ENCODE assay signal across 8 cellular contexts in genomic region chr9:69759478-69760277, GRCh38. TPM values are rescaled to one million over a fixed set of nuclear protein-coding genes. Genes with fewer than 3 reads are reported as not detected.
DNase-seq lines count a peak whose midpoint lies in the region; ATAC-seq, FAIRE-seq and TF ChIP-seq lines count a peak whose summit lies in the region.

PTAR1 (minus strand) TSS chr9:69760011; CDS start chr9:69759938, 73 bp downstream.

- no peak for TF ChIP-seq CTCF in C4-2B (conservative IDR thresholded peaks at IDR 0.05)
- TF ChIP-seq CTCF in HepG2 (CRISPR knock-in tag; IDR thresholded peaks at IDR 0.05): 0 out of 2 replicates have a peak, but pooled peaks have one; percentile 29

- peak; percentile 20; the same call in 1 of the 2 replicates for TF ChIP-seq RAD21 in HepG2 (CRISPR knock-in tag; IDR thresholded peaks at IDR 0.05)

- DNase-seq in NCI-H748 (lab: John Stamatoyannopoulos, UW; ENCODE audit: unreplicated experiment) (peak; percentile 97), dermis blood vessel endothelial cell (peak; percentile 93), HepG2 (ENCODE audit: low spot score) (peak; percentile 80)
- peak; percentile 84 to 87 for DNase-seq in activated CD4-positive, alpha-beta T cell treated with anti-CD3 and anti-CD28 coated beads, Interleukin-2, amount 50 U/mL, for 4 hours
- DNase-seq in stimulated activated CD4-positive, alpha-beta T cell treated with anti-CD3 and anti-CD28 coated beads, Interleukin-2, amount 100 ng/mL, for 48 hours: peak; percentile 84 to 88

- no peaks in the 10 kb centered on the region for H3K9me3 ChIP-seq in HepG2 (ENCODE audit: low read length)

- CTCF ChIA-PET in HepG2 (lab: Yijun Ruan, JAX; ENCODE audit: low intra/inter-chr PET ratio, low total read pairs): no interaction called here

- ATAC-seq in GM19395 (IDR thresholded peaks at IDR 0.05; ENCODE audit: unreplicated experiment): peak; percentile 89
- peak; percentile 83 for ATAC-seq in HG03558 (IDR thresholded peaks at IDR 0.05; ENCODE audit: extremely low read depth, unreplicated experiment)
- ATAC-seq in HepG2: peak; percentile 88

- no peak within 1 kb of the TSS for H2AFZ ChIP-seq in HepG2 (ENCODE audit: low read length)

- H3K27ac ChIP-seq in C4-2B (peak within 1 kb of the TSS; percentile 86), HepG2 (ENCODE audit: extremely low read length, insufficient read depth, low read length) (peak within 1 kb of the TSS; percentile 91)

- H3K27me3 ChIP-seq in HepG2 (ENCODE audit: control insufficient read depth in 1 of 2, insufficient read depth in 2 of 2, low read length in 2 of 2): no peaks in the 10 kb centered on the region; a peak in 1 of 5 replicates

- peak within 1 kb of the TSS; percentile 93 for H3K9ac ChIP-seq in HepG2 (ENCODE audit: insufficient read depth, low read depth, low read length)

- POLR2A ChIA-PET in HepG2 (lab: Yijun Ruan, JAX): interaction anchor here (1.3 to 2.5 kb wide), 4 partner anchors 9 to 652 kb away, joined by 3 to 31 read pairs (median 4); no protein-coding TSS in a partner anchor

- peak within 1 kb of the TSS; percentile 82 to 88 (median 85) for H3K4me3 ChIP-seq in HepG2 (replicated peaks in 1 of 3; ENCODE audit: insufficient read depth in 1 of 3, low read depth in 2 of 3, low read length in 3 of 3)

- H3K36me3 ChIP-seq in HepG2 (replicated peaks in 1 of 2; ENCODE audit: control insufficient read depth in 1 of 2, insufficient read depth in 2 of 2, low read length in 2 of 2): no peaks in the 10 kb centered on the region

- BruUV-seq in HepG2 (replicated peaks; lab: Mats Ljungman, UMichigan): no TSS peak

- H3K79me2 ChIP-seq in HepG2 (ENCODE audit: insufficient read depth, low read length): peaks cover 43% of the 10 kb centered on the region

- H4K20me1 ChIP-seq in HepG2 (ENCODE audit: insufficient read depth, low read length): no peaks in the 10 kb centered on the region; the same call in 1 of the 2 replicates

- 1% methylated on average over 13 of the region's 95 CpGs for WGBS in HepG2 (ENCODE audit: low lambda C conversion rate)

- FAIRE-seq in HepG2 (lab: Jason Lieb, UNC): no peak

- H3K4me1 ChIP-seq in HepG2 (ENCODE audit: insufficient read depth, low read length): peaks cover 46% of the 10 kb centered on the region

- in situ Hi-C loops in HepG2 (cut with HindIII; ENCODE audit: extremely low pct_ligation_motif_present, low pct_unique_long_range_greater_than_20kb): no loop called here

- peak; percentile 79 to 81 for TF ChIP-seq POLR2A in HepG2 (IDR thresholded peaks at IDR 0.05; ENCODE audit: insufficient read depth in 1 of 2, low read depth in 2 of 2, low read length in 2 of 2)

- TF ChIP-seq EP300 in HepG2 (IDR thresholded peaks at IDR 0.05; ENCODE audit: low read depth in 2 of 2, low read length in 2 of 2) (0 out of 4 replicates have a peak, but pooled peaks of 1 of the 2 experiments have one; percentile 14), HepG2 (CRISPR knock-in tag; IDR thresholded peaks at IDR 0.05; ENCODE audit: borderline replicate concordance) (no peak; the same call in 1 of the 2 replicates)

- intact Hi-C loops in HepG2 (cut with micrococcal nuclease; ENCODE audit: unreplicated experiment): no loop called here

- peak within 1 kb of the TSS; percentile 91 for H3K4me2 ChIP-seq in HepG2 (ENCODE audit: low read depth, low read length)

TF ChIP-seq in HepG2, 621 proteins besides CTCF, POLR2A, EP300 and RAD21 (continues in another document):
- TF ChIP-seq ARHGAP35 (CRISPR knock-in tag; IDR thresholded peaks at IDR 0.05; ENCODE audit: borderline replicate concordance) (no peak), ZNF614 (CRISPR knock-in tag; IDR thresholded peaks at IDR 0.05; ENCODE audit: borderline replicate concordance) (0 out of 2 replicates have a peak, but pooled peaks have one; percentile 28), TERF1 (CRISPR knock-in tag; IDR thresholded peaks at IDR 0.05) (no peak), DPF2 (CRISPR knock-in tag; IDR thresholded peaks at IDR 0.05; ENCODE audit: borderline replicate concordance, low read depth) (no peak), POLR2AphosphoS2 (IDR thresholded peaks at IDR 0.05; ENCODE audit: low read depth, low read length) (no peak), HNF1A (IDR thresholded peaks at IDR 0.05; ENCODE audit: low read depth) (no peak), HNF1A (CRISPR knock-in tag; IDR thresholded peaks at IDR 0.05; ENCODE audit: borderline replicate concordance) (peak; percentile 36; the same call in 1 of the 2 replicates)

RNA-seq across cellular contexts. Expression of gene PTAR1, which starts in this region (rescaled TPM):
- 52.8 and 78.1 TPM in 2 replicates for total RNA-seq in dermis blood vessel endothelial cell
- 42.1 and 58.0 TPM in 2 replicates for total RNA-seq in HepG2 (2016; rRNA removed; fragmentation: Illumina TruSeq; extraction: Trizol)
- 11.4 and 11.5 TPM in 2 replicates for total RNA-seq in HepG2 (2016; cell fraction: cytosol; rRNA removed; fragmentation: Illumina TruSeq; extraction: Trizol; ENCODE audit: low read depth)
- 43.2 and 58.9 TPM in 2 replicates for total RNA-seq in HepG2 (2016; cell fraction: insoluble cytoplasmic fraction; rRNA removed; fragmentation: Illumina TruSeq; extraction: Trizol)
- total RNA-seq in HepG2 (2016; cell fraction: membrane; rRNA removed; fragmentation: Illumina TruSeq; extraction: Trizol): 18.8 and 19.1 TPM in 2 replicates
- 84.8 and 87.1 TPM in 2 replicates for total RNA-seq in HepG2 (2016; cell fraction: nucleus; rRNA removed; fragmentation: Illumina TruSeq; extraction: Trizol)
- polyA plus RNA-seq in HepG2 (2011; rRNA removed): 19.8 and 26.5 TPM in 2 replicates
- 5.7 and 8.5 TPM in 2 replicates for polyA plus RNA-seq in HepG2 (2011; cell fraction: cytosol; rRNA removed)
- 47.8 and 47.9 TPM in 2 replicates for polyA plus RNA-seq in HepG2 (2011; cell fraction: nucleus; rRNA removed)
- 24.2 and 28.4 TPM in 2 replicates for polyA plus RNA-seq in HepG2 (2012)
- 6.5 and 7.0 TPM in 2 replicates for polyA plus RNA-seq in HepG2 (2016; cell fraction: cytosol; fragmentation: Illumina TruSeq; extraction: Trizol; ENCODE audit: low read depth)
- 15.3 and 19.3 TPM in 2 replicates for polyA plus RNA-seq in HepG2 (2016; cell fraction: insoluble cytoplasmic fraction; fragmentation: Illumina TruSeq; extraction: Trizol; ENCODE audit: low read depth)
- polyA plus RNA-seq in HepG2 (2016; cell fraction: membrane; fragmentation: Illumina TruSeq; extraction: Trizol; ENCODE audit: low read depth): 7.6 and 7.8 TPM in 2 replicates
- polyA plus RNA-seq in HepG2 (2016; cell fraction: nucleus; fragmentation: Illumina TruSeq; extraction: Trizol; ENCODE audit: insufficient read depth, low read depth): 41.5 and 44.9 TPM in 2 replicates
- polyA minus RNA-seq in HepG2 (2011; rRNA and poly(A)+ RNA removed; ENCODE audit: low replicate concordance): 28.0 and 32.7 TPM in 2 replicates
- polyA minus RNA-seq in HepG2 (2011; cell fraction: cytosol; rRNA and poly(A)+ RNA removed): 30.5 and 36.6 TPM in 2 replicates
- 189 and 200 TPM in 2 replicates for polyA minus RNA-seq in HepG2 (2011; cell fraction: nucleus; rRNA and poly(A)+ RNA removed)

Comparison
In these comparisons a context has a peak if more than half of its experiments do, and no peak if none do; other contexts are left out.
1. Peak in every context shown above with its lines: DNase-seq, ATAC-seq, H3K4me3 ChIP-seq and H3K27ac ChIP-seq.